ENCODE assay signal across 23 cellular contexts in genomic region chr16:69118468-69118867, GRCh38.
"Had no signal": no experiment of that assay in that cellular context is flagged by ENCODE, and none has a peak within 500 bp of the region (broad histone marks: within the 10 kb centered on the region; RNA-seq: fewer than 3 reads in every experiment).

No MANE protein-coding gene starts in this region.

- H3K27me3 Mint-ChIP-seq: activated CD4-positive, alpha-beta T cell treated with anti-CD3 and anti-CD28 coated beads, Interleukin-2, amount 10 ng/mL, durations not matched to agents 7 days and 5 days; naive thymus-derived CD4-positive, alpha-beta T cell; progenitor cell of endocrine pancreas; type B pancreatic cell had no signal

- H3K27ac Mint-ChIP-seq: activated CD4-positive, alpha-beta T cell treated with anti-CD3 and anti-CD28 coated beads, Interleukin-2, amount 10 ng/mL, durations not matched to agents 7 days and 5 days; activated naive CD4-positive, alpha-beta T cell treated with anti-CD3 and anti-CD28 coated beads, Interleukin-2, amount 50 U/mL, for 72 hours; neural progenitor cell; progenitor cell of endocrine pancreas; type B pancreatic cell had no signal

- H3K4me3 ChIP-seq: lung, neural progenitor cell, thoracic aorta, vagina had no signal

- H3K4me1 ChIP-seq: neural progenitor cell had no signal

- H2AFZ ChIP-seq: neural progenitor cell had no signal

- H3K4me1 Mint-ChIP-seq: neural progenitor cell had no signal

- H3K36me3 ChIP-seq: neural progenitor cell had no signal

- DNase-seq: activated CD4-positive, alpha-beta T cell treated with anti-CD3 and anti-CD28 coated beads, Interleukin-2, amount 10 ng/mL, durations not matched to agents 7 days and 5 days; activated CD4-positive, CD25-positive, alpha-beta regulatory T cell treated with anti-CD3 and anti-CD28 coated beads, Interleukin-2, amount 50 U/mL, for 72 hours; activated T-cell treated with anti-CD3 and anti-CD28 coated beads, Interleukin-2, amount 50 U/mL, for 1 hour; brain microvascular endothelial cell; central memory CD4-positive, alpha-beta T cell; effector memory CD4-positive, alpha-beta T cell; foreskin melanocyte; kidney; naive thymus-derived CD4-positive, alpha-beta T cell; retina; stimulated activated CD4-positive, alpha-beta T cell treated with anti-CD3 and anti-CD28 coated beads, Interleukin-4, amount 100 ng/mL, for 1 hour; stimulated activated naive CD4-positive, alpha-beta T cell treated with Interleukin-2 at 50 U/mL for 16 hours; WERI-Rb-1 had no signal

- H3K27me3 ChIP-seq: brain microvascular endothelial cell, neural progenitor cell, vagina had no signal

- H3K4me3 Mint-ChIP-seq: activated CD4-positive, alpha-beta T cell treated with anti-CD3 and anti-CD28 coated beads, Interleukin-2, amount 10 ng/mL, durations not matched to agents 7 days and 5 days; naive thymus-derived CD4-positive, alpha-beta T cell; neural progenitor cell; type B pancreatic cell had no signal

- ATAC-seq: activated naive CD4-positive, alpha-beta T cell treated with anti-CD3 and anti-CD28 coated beads, Interleukin-2, amount 50 U/mL, for 72 hours; esophagus mucosa; naive thymus-derived CD4-positive, alpha-beta T cell had no signal

- H3K4me2 ChIP-seq: neural progenitor cell had no signal

- FAIRE-seq: endothelial cell of umbilical vein, kidney, TTC549 had no signal

- H3K27ac ChIP-seq: brain microvascular endothelial cell, neural progenitor cell, thoracic aorta, vagina, WERI-Rb-1 had no signal

- H3K9me3 ChIP-seq: thoracic aorta, vagina had no signal

- H3K9ac ChIP-seq: neural progenitor cell had no signal

- H3K9me3 Mint-ChIP-seq: activated CD4-positive, alpha-beta T cell treated with anti-CD3 and anti-CD28 coated beads, Interleukin-2, amount 10 ng/mL, durations not matched to agents 7 days and 5 days; activated naive CD4-positive, alpha-beta T cell treated with anti-CD3 and anti-CD28 coated beads, Interleukin-2, amount 50 U/mL, for 72 hours; naive thymus-derived CD4-positive, alpha-beta T cell; neural progenitor cell; type B pancreatic cell had no signal
